In the genomic region with DNA sequence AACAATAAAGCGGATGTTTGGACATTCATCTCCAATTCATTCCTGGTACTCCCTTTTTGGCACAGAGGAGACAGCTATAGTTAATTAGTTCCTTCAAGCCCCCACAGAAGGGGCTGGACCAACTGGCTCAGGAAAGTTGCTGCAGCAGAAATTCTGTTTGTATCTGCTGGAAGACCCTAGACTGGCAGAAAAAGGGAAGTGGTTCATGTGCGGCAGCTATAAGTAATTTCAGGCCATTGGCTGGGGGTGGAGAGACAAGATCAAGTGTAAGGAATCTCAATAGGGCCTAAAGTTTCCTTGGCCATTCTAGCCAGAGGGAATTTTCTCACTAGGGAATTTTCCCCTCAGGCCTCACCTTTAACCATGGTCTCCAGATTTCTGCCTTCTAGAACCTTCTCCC, we compare ENCODE assay signal across 29 cellular contexts.
"Had no signal": no experiment of that assay in that cellular context is flagged by ENCODE, and none has a peak within 500 bp of the region (broad histone marks: within the 10 kb centered on the region; RNA-seq: fewer than 3 reads in every experiment).

No MANE protein-coding gene starts in this region.

- DNase-seq: activated CD4-positive, alpha-beta T cell treated with anti-CD3 and anti-CD28 coated beads, Interleukin-2, amount 50 U/mL, for 4 hours; activated CD8-positive, alpha-beta memory T cell treated with anti-CD3 and anti-CD28 coated beads for 24 hours; activated CD8-positive, alpha-beta memory T cell treated with anti-CD3 and anti-CD28 coated beads, Interleukin-2, amount 50 U/mL, for 4 hours; activated T-cell treated with anti-CD3 and anti-CD28 coated beads, Interleukin-2, amount 50 U/mL, for 24 hours; adrenal gland; brain microvascular endothelial cell; central memory CD4-positive, alpha-beta T cell; dermis blood vessel endothelial cell; effector CD8-positive, alpha-beta T cell; erythroblast; foreskin fibroblast; heart right ventricle; kidney; lower lobe of right lung; mesendoderm; mucosa of descending colon; nephron progenitor cell; nucleus accumbens; right lobe of liver; stimulated activated CD4-positive, alpha-beta T cell treated with anti-CD3 and anti-CD28 coated beads, Interleukin-1b, Interleukin-23, amount 100 ng/mL, for 48 hours; substantia nigra; T1000; thyroid gland; upper lobe of right lung had no signal

- ATAC-seq: activated naive CD4-positive, alpha-beta T cell treated with anti-CD3 and anti-CD28 coated beads, Interleukin-2, amount 50 U/mL, for 72 hours; activated T-helper 17 cell treated with anti-CD3 and anti-CD28 coated beads, Interleukin-2, amount 50 U/mL, for 72 hours; heart right ventricle; left lobe of liver; lower lobe of right lung; mucosa of descending colon; right lobe of liver; upper lobe of right lung; WTC11 had no signal

- H3K4me1 Mint-ChIP-seq: activated T-helper 17 cell treated with anti-CD3 and anti-CD28 coated beads, Interleukin-2, amount 50 U/mL, for 72 hours had no signal

- H3K4me3 Mint-ChIP-seq: activated T-cell treated with anti-CD3 and anti-CD28 coated beads, Interleukin-2, amount 50 U/mL, for 24 hours; activated T-helper 17 cell treated with anti-CD3 and anti-CD28 coated beads, Interleukin-2, amount 50 U/mL, for 72 hours; nephron progenitor cell; stimulated activated naive CD8-positive, alpha-beta T cell treated with anti-CD3 and anti-CD28 coated beads, Interleukin-15, Interleukin-2, amounts not matched to agents 100 ng/mL and 50 ng/mL, for 24 hours; WTC11 had no signal

- H3K36me3 Mint-ChIP-seq: activated naive CD4-positive, alpha-beta T cell treated with anti-CD3 and anti-CD28 coated beads, Interleukin-2, amount 50 U/mL, for 72 hours had no signal

- H3K27ac Mint-ChIP-seq: activated naive CD4-positive, alpha-beta T cell treated with anti-CD3 and anti-CD28 coated beads, Interleukin-2, amount 50 U/mL, for 72 hours; activated T-cell treated with anti-CD3 and anti-CD28 coated beads, Interleukin-2, amount 50 U/mL, for 24 hours; activated T-helper 17 cell treated with anti-CD3 and anti-CD28 coated beads, Interleukin-2, amount 50 U/mL, for 72 hours; nephron progenitor cell; stimulated activated naive CD8-positive, alpha-beta T cell treated with anti-CD3 and anti-CD28 coated beads, Interleukin-15, Interleukin-2, amounts not matched to agents 100 ng/mL and 50 ng/mL, for 24 hours; WTC11 had no signal

- H3K9me3 Mint-ChIP-seq: stimulated activated naive CD8-positive, alpha-beta T cell treated with anti-CD3 and anti-CD28 coated beads, Interleukin-15, Interleukin-2, amounts not matched to agents 100 ng/mL and 50 ng/mL, for 24 hours had no signal
